19 cellular contexts compared by ENCODE assay signal in genomic region chr2:17035010-17035409, GRCh38.
"Had no signal": no experiment of that assay in that cellular context is flagged by ENCODE, and none has a peak within 500 bp of the region (broad histone marks: within the 10 kb centered on the region; RNA-seq: fewer than 3 reads in every experiment).

No MANE protein-coding gene starts in this region.

- H3K4me1 ChIP-seq: right atrium auricular region, tibial nerve, vagina had no signal

- FAIRE-seq: endometrium, small intestine had no signal

- H3K4me3 ChIP-seq: dorsolateral prefrontal cortex, mucosa of descending colon, right atrium auricular region, tibial nerve, vagina had no signal

- DNase-seq: activated CD4-positive, alpha-beta T cell treated with anti-CD3 and anti-CD28 coated beads, Interleukin-2, amount 10 ng/mL, durations not matched to agents 7 days and 5 days; activated CD8-positive, alpha-beta memory T cell treated with anti-CD3 and anti-CD28 coated beads, Interleukin-2, amount 50 U/mL, for 48 hours; activated gamma-delta T cell treated with Interleukin-2 at 50 U/mL for 16 hours; activated naive CD8-positive, alpha-beta T cell treated with anti-CD3 and anti-CD28 coated beads for 36 hours; dorsolateral prefrontal cortex; foreskin melanocyte; immature natural killer cell; left colon; mucosa of descending colon; naive thymus-derived CD8-positive, alpha-beta T cell; small intestine; stimulated activated CD4-positive, alpha-beta T cell treated with anti-CD3 and anti-CD28 coated beads, Interleukin-4, amount 100 ng/mL, for 24 hours; stimulated activated naive CD4-positive, alpha-beta T cell treated with Interleukin-2 at 50 U/mL for 16 hours; substantia nigra had no signal

- H3K27ac ChIP-seq: dorsolateral prefrontal cortex, right atrium auricular region, tibial nerve, vagina had no signal

- H3K9me3 ChIP-seq: mucosa of descending colon, right atrium auricular region, tibial nerve, vagina had no signal

- H3K36me3 ChIP-seq: right atrium auricular region, tibial nerve, vagina had no signal

- ATAC-seq: esophagus mucosa; left colon; mucosa of descending colon; naive thymus-derived CD8-positive, alpha-beta T cell had no signal

- H3K27me3 ChIP-seq: dorsolateral prefrontal cortex, right atrium auricular region, tibial nerve, vagina had no signal
